25 cellular contexts compared by ENCODE assay signal in the genomic region with DNA sequence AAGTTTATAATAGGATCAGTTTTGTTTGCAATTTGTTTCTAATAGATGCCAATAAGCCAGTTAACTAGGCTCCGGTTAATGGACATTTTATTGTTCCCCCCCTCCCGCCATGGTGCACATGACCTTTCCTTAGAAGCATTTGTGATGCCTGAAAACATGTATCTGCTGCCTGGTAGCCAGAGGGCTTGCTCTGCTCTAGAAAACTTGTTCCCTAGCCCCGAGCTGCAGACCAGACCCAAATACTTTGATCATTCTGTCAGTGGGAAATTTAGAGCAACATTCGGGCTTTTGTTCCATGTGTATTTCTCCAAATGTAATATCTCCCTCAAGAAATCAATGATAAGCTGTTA.
DNase-seq lines count a peak whose midpoint lies in the region; ATAC-seq and TF ChIP-seq lines count a peak whose summit lies in the region.
"Had no signal": no experiment of that assay in that cellular context is flagged by ENCODE, and none has a peak within 500 bp of the region (broad histone marks: within the 10 kb centered on the region; RNA-seq: fewer than 3 reads in every experiment).

No MANE protein-coding gene starts in this region.

- H3K27ac ChIP-seq in RWPE1 (peak overlapping the region; percentile 17; the same call in 1 of the 2 replicates), mesodermal cell (ENCODE audit: low read depth, low read length, severe bottlenecking) (peak overlapping the region; percentile 76), stomach smooth muscle (ENCODE audit: low read length) (no peak overlapping the region)
- H3K27ac ChIP-seq: KMS-11, lower lobe of right lung, suprapubic skin had no signal

- 94% methylated on average over 2 of the region's 4 CpGs for WGBS in mesodermal cell (ENCODE audit: insufficient coverage in 2 of 2), 2 experiments

- H3K9me3 ChIP-seq in mesodermal cell (ENCODE audit: control insufficient read depth, low read length) (no peaks in the 10 kb centered on the region), stomach smooth muscle (ENCODE audit: control insufficient read depth in 2 of 2, low read length in 2 of 2) (no peaks in the 10 kb centered on the region)
- H3K9me3 ChIP-seq: BE2C, lower lobe of right lung, sigmoid colon, suprapubic skin had no signal

- H3K4me1 ChIP-seq in mesodermal cell (ENCODE audit: control insufficient read depth, insufficient read depth, low read length, poor library complexity, severe bottlenecking) (no peaks in the 10 kb centered on the region), stomach smooth muscle (ENCODE audit: control insufficient read depth, insufficient read depth, low read length) (peaks cover 3% of the 10 kb centered on the region)
- H3K4me1 ChIP-seq: BE2C, lower lobe of right lung had no signal

- H3K36me3 ChIP-seq in mesodermal cell (ENCODE audit: control insufficient read depth, insufficient read depth, low read length) (no peaks in the 10 kb centered on the region), stomach smooth muscle (ENCODE audit: control insufficient read depth in 2 of 2, insufficient read depth in 2 of 2, low read length in 2 of 2) (no peaks in the 10 kb centered on the region)
- H3K36me3 ChIP-seq: BE2C, lower lobe of right lung, sigmoid colon, suprapubic skin had no signal

- BruUV-seq in Calu3 (replicated peaks; lab: Mats Ljungman, UMichigan) = no TSS peak

- H3K9me3 Mint-ChIP-seq in Calu3 (ENCODE audit: low read depth, unreplicated experiment) = no peaks in the 10 kb centered on the region
- no peaks in the 10 kb centered on the region for H3K9me3 Mint-ChIP-seq in activated CD8-positive, alpha-beta T cell treated with anti-CD3 and anti-CD28 coated beads for 36 hours
- H3K9me3 Mint-ChIP-seq: activated naive CD8-positive, alpha-beta T cell treated with anti-CD3 and anti-CD28 coated beads, Interleukin-2, amount 10 ng/mL, durations not matched to agents 7 days and 5 days; activated T-cell treated with anti-CD3 and anti-CD28 coated beads, Interleukin-2, amount 50 U/mL, for 24 hours; neural crest cell; stimulated activated memory B cell treated with anti-CD40 and anti-IgM and Interleukin-4, amounts not matched to agents 10 μg/mL and 1 μg/mL and 100 μg/mL, for 72 hours had no signal

- ATAC-seq in activated CD8-positive, alpha-beta T cell treated with anti-CD3 and anti-CD28 coated beads for 36 hours = no peak
- ATAC-seq: stimulated activated memory B cell treated with anti-CD40 and anti-IgM and Interleukin-4, amounts not matched to agents 10 μg/mL and 1 μg/mL and 100 μg/mL, for 72 hours had no signal

- H3K27me3 Mint-ChIP-seq in Calu3 (ENCODE audit: unreplicated experiment) = no peaks in the 10 kb centered on the region
- peaks cover 13% of the 10 kb centered on the region for H3K27me3 Mint-ChIP-seq in activated CD8-positive, alpha-beta T cell treated with anti-CD3 and anti-CD28 coated beads for 36 hours

- POLR2A ChIA-PET in RWPE1 (lab: Yijun Ruan, JAX; ENCODE audit: low non-redundant PET) = no interaction called here
- POLR2A ChIA-PET in activated CD8-positive, alpha-beta T cell treated with anti-CD3 and anti-CD28 coated beads for 36 hours (lab: Charles Lee) = no interaction called here

- CTCF ChIA-PET in Calu3 (lab: Charles Lee) = interaction anchor here (1.6 kb wide), 1 partner anchor 33 kb away, joined by 4 read pairs; no protein-coding TSS in a partner anchor
- CTCF ChIA-PET in RWPE1 (lab: Yijun Ruan, JAX) = no interaction called here
- CTCF ChIA-PET in activated CD8-positive, alpha-beta T cell treated with anti-CD3 and anti-CD28 coated beads for 36 hours (lab: Charles Lee) = no interaction called here

- intact Hi-C loops in Calu3 (cut with micrococcal nuclease; ENCODE audit: unreplicated experiment) = loop anchor here (2.0 kb wide), 1 partner anchor 74 kb away; no protein-coding TSS in a partner anchor
- intact Hi-C loops in activated CD8-positive, alpha-beta T cell treated with anti-CD3 and anti-CD28 coated beads for 36 hours (cut with micrococcal nuclease) = no loop called here

- H3K9ac ChIP-seq in stomach smooth muscle (ENCODE audit: low read length in 2 of 2) = no peak overlapping the region
- H3K9ac ChIP-seq: KMS-11 had no signal

- H3K4me3 ChIP-seq in mesodermal cell (ENCODE audit: extremely low read depth, insufficient read depth, low read length, poor library complexity, severe bottlenecking) (no peak overlapping the region), stomach smooth muscle (ENCODE audit: low read length in 2 of 2) (peak overlapping the region; percentile 13 to 44)
- H3K4me3 ChIP-seq: lower lobe of right lung, suprapubic skin had no signal

- H3K36me3 Mint-ChIP-seq in Calu3 (ENCODE audit: insufficient read depth, unreplicated experiment) = no peaks in the 10 kb centered on the region
- no peaks in the 10 kb centered on the region for H3K36me3 Mint-ChIP-seq in activated CD8-positive, alpha-beta T cell treated with anti-CD3 and anti-CD28 coated beads for 36 hours (ENCODE audit: low read depth)
- H3K36me3 Mint-ChIP-seq: activated naive CD8-positive, alpha-beta T cell treated with anti-CD3 and anti-CD28 coated beads, Interleukin-2, amount 10 ng/mL, durations not matched to agents 7 days and 5 days; stimulated activated memory B cell treated with anti-CD40 and anti-IgM and Interleukin-4, amounts not matched to agents 10 μg/mL and 1 μg/mL and 100 μg/mL, for 72 hours had no signal

- no peak for DNase-seq in Calu3
- no peak for DNase-seq in RWPE1 (ENCODE audit: low spot score)
- DNase-seq in cerebellar nuclear complex (lab: John Stamatoyannopoulos, UW) = no peak
- DNase-seq in dermis blood vessel endothelial cell = no peak
- no peak for DNase-seq in activated CD8-positive, alpha-beta T cell treated with anti-CD3 and anti-CD28 coated beads for 36 hours
- no peak for DNase-seq in DMS 273 treated with DMSO at 0.1 percent for 48 hours (lab: John Stamatoyannopoulos, UW)
- DNase-seq: activated CD4-positive, alpha-beta T cell treated with anti-CD3 and anti-CD28 coated beads for 48 hours; activated gamma-delta T cell; activated naive CD8-positive, alpha-beta T cell treated with anti-CD3 and anti-CD28 coated beads, Interleukin-2, amount 10 ng/mL, durations not matched to agents 7 days and 5 days; activated T-cell treated with anti-CD3 and anti-CD28 coated beads, Interleukin-2, amount 50 U/mL, for 24 hours; effector CD4-positive, alpha-beta T cell; GDM1; lower lobe of right lung; NCI-H1436; NCI-H2107; OCI-M1; stimulated activated CD4-positive, alpha-beta T cell treated with anti-CD3 and anti-CD28 coated beads, Interleukin-4, amount 100 ng/mL, for 4 hours had no signal

- H3K27ac Mint-ChIP-seq in Calu3 (ENCODE audit: unreplicated experiment) = peak overlapping the region; percentile 64
- H3K27ac Mint-ChIP-seq in activated CD8-positive, alpha-beta T cell treated with anti-CD3 and anti-CD28 coated beads for 36 hours = no peak overlapping the region
- H3K27ac Mint-ChIP-seq: activated naive CD8-positive, alpha-beta T cell treated with anti-CD3 and anti-CD28 coated beads, Interleukin-2, amount 10 ng/mL, durations not matched to agents 7 days and 5 days; activated T-cell treated with anti-CD3 and anti-CD28 coated beads, Interleukin-2, amount 50 U/mL, for 24 hours; stimulated activated memory B cell treated with anti-CD40 and anti-IgM and Interleukin-4, amounts not matched to agents 10 μg/mL and 1 μg/mL and 100 μg/mL, for 72 hours had no signal

- H3K4me1 Mint-ChIP-seq in Calu3 (ENCODE audit: low read depth, unreplicated experiment) = peaks cover 32% of the 10 kb centered on the region
- H3K4me1 Mint-ChIP-seq in activated CD8-positive, alpha-beta T cell treated with anti-CD3 and anti-CD28 coated beads for 36 hours (ENCODE audit: low read depth) = no peaks in the 10 kb centered on the region
- H3K4me1 Mint-ChIP-seq: activated naive CD8-positive, alpha-beta T cell treated with anti-CD3 and anti-CD28 coated beads, Interleukin-2, amount 10 ng/mL, durations not matched to agents 7 days and 5 days; neural crest cell; stimulated activated memory B cell treated with anti-CD40 and anti-IgM and Interleukin-4, amounts not matched to agents 10 μg/mL and 1 μg/mL and 100 μg/mL, for 72 hours had no signal

- no peak for TF ChIP-seq CTCF in Calu3 (IDR thresholded peaks at IDR 0.05; ENCODE audit: unreplicated experiment)
- no peak for TF ChIP-seq CTCF in RWPE1 (conservative IDR thresholded peaks at IDR 0.05; ENCODE audit: low read depth)
- no peak for TF ChIP-seq CTCF in activated CD8-positive, alpha-beta T cell treated with anti-CD3 and anti-CD28 coated beads for 36 hours (IDR thresholded peaks at IDR 0.05)

- H3K27me3 ChIP-seq in stomach smooth muscle (ENCODE audit: control insufficient read depth in 1 of 2, insufficient read depth in 2 of 2, low read length in 2 of 2) = no peaks in the 10 kb centered on the region
- H3K27me3 ChIP-seq: sigmoid colon had no signal

- H3K4me3 Mint-ChIP-seq in Calu3 (ENCODE audit: low read depth, unreplicated experiment) = peak overlapping the region; percentile 46
- no peak overlapping the region for H3K4me3 Mint-ChIP-seq in activated CD8-positive, alpha-beta T cell treated with anti-CD3 and anti-CD28 coated beads for 36 hours
- H3K4me3 Mint-ChIP-seq: activated naive CD8-positive, alpha-beta T cell treated with anti-CD3 and anti-CD28 coated beads, Interleukin-2, amount 10 ng/mL, durations not matched to agents 7 days and 5 days; activated T-cell treated with anti-CD3 and anti-CD28 coated beads, Interleukin-2, amount 50 U/mL, for 24 hours; neural crest cell; stimulated activated memory B cell treated with anti-CD40 and anti-IgM and Interleukin-4, amounts not matched to agents 10 μg/mL and 1 μg/mL and 100 μg/mL, for 72 hours had no signal
